Comparison of ENCODE assay signal across 25 cellular contexts in genomic region chr9:7376213-7376612, GRCh38.
A peak's percentile ranks its signal among the peaks of the same experiment; 100 is the strongest.
DNase-seq lines count a peak whose midpoint lies in the region; TF ChIP-seq lines count a peak whose summit lies in the region.
"Had no signal": no experiment of that assay in that cellular context is flagged by ENCODE, and none has a peak within 500 bp of the region (broad histone marks: within the 10 kb centered on the region; RNA-seq: fewer than 3 reads in every experiment).

No MANE protein-coding gene starts in this region.

- H3K9me3 Mint-ChIP-seq in type B pancreatic cell = peaks cover 3% of the 10 kb centered on the region
- H3K9me3 Mint-ChIP-seq: CD4-positive, alpha-beta T cell; CD8-positive, alpha-beta T cell had no signal

- DNase-seq in DMS53 (lab: John Stamatoyannopoulos, UW) (peak; percentile 7), DMS53 treated with DMSO at 0.1 percent for 48 hours (lab: John Stamatoyannopoulos, UW; ENCODE audit: unreplicated experiment) (no peak), A673 (ENCODE audit: low spot score) (no peak), SK-N-MC (ENCODE audit: low read depth, low spot score) (no peak), type B pancreatic cell (ENCODE audit: extremely low spot score, unreplicated experiment) (no peak), NCI-H2081 (lab: John Stamatoyannopoulos, UW) (no peak), D341Med (ENCODE audit: low spot score) (no peak)
- DNase-seq: ACHN; AML-193; Caco-2; Calu3; CD4-positive, alpha-beta T cell; CD8-positive, alpha-beta T cell; DMS 273 treated with DMSO at 0.1 percent for 48 hours; DMS153; DND-41; EL; GDM1 had no signal

- no peaks in the 10 kb centered on the region for H3K27me3 ChIP-seq in A673 (replicated peaks; ENCODE audit: insufficient read depth, low read depth, low read length, poor library complexity)
- H3K27me3 ChIP-seq: BLaER1 treated with 17β-estradiol and CSF1 and Interleukin-3, amounts not matched to agents 10 nM and 100 nM had no signal

- H3K36me3 ChIP-seq in A673 (ENCODE audit: insufficient read depth, low read length, poor library complexity, severe bottlenecking) (no peaks in the 10 kb centered on the region), HEK293 (ENCODE audit: control insufficient read depth in 2 of 2, insufficient read depth in 1 of 2, low read length in 2 of 2) (no peaks in the 10 kb centered on the region), SK-N-MC (ENCODE audit: insufficient read depth, low read length) (no peaks in the 10 kb centered on the region)
- H3K36me3 ChIP-seq: BLaER1 treated with 17β-estradiol and CSF1 and Interleukin-3, amounts not matched to agents 10 nM and 100 nM had no signal

- no peaks in the 10 kb centered on the region for H3K27me3 Mint-ChIP-seq in type B pancreatic cell
- H3K27me3 Mint-ChIP-seq: B cell; CD4-positive, alpha-beta T cell had no signal

- H3K9me3 ChIP-seq in A673 (ENCODE audit: low read depth, low read length, poor library complexity, severe bottlenecking) (peaks cover 13% of the 10 kb centered on the region), HEK293 (ENCODE audit: control insufficient read depth, insufficient read depth, low read depth, low read length) (no peaks in the 10 kb centered on the region), SK-N-MC (ENCODE audit: low read depth, low read length) (no peaks in the 10 kb centered on the region)
- H3K9me3 ChIP-seq: Caco-2 had no signal

- no peak overlapping the region for H3K4me3 Mint-ChIP-seq in type B pancreatic cell
- H3K4me3 Mint-ChIP-seq: B cell; CD4-positive, alpha-beta T cell; CD8-positive, alpha-beta T cell had no signal

- no peak overlapping the region for H3K9ac ChIP-seq in SK-N-MC (ENCODE audit: insufficient read length)
- H3K9ac ChIP-seq: BLaER1 treated with 17β-estradiol and CSF1 and Interleukin-3, amounts not matched to agents 10 nM and 100 nM had no signal

- H3K27ac ChIP-seq in A673 (ENCODE audit: low read depth, low read length, poor library complexity, severe bottlenecking) (peak overlapping the region; percentile 75), HEK293 (ENCODE audit: extremely low read depth, low read depth, low read length) (no peak overlapping the region), SK-N-MC (peak overlapping the region; percentile 83)
- H3K27ac ChIP-seq: 22Rv1; A549; BLaER1 treated with 17β-estradiol and CSF1 and Interleukin-3, amounts not matched to agents 10 nM and 100 nM; C4-2B had no signal

- H3K36me3 Mint-ChIP-seq in type B pancreatic cell = no peaks in the 10 kb centered on the region
- H3K36me3 Mint-ChIP-seq: CD8-positive, alpha-beta T cell had no signal

- no peak overlapping the region for H3K27ac Mint-ChIP-seq in type B pancreatic cell
- H3K27ac Mint-ChIP-seq: B cell; CD4-positive, alpha-beta T cell; CD8-positive, alpha-beta T cell had no signal

- peaks cover 11% of the 10 kb centered on the region for H3K4me1 Mint-ChIP-seq in type B pancreatic cell (ENCODE audit: unreplicated experiment)
- H3K4me1 Mint-ChIP-seq: B cell had no signal

- POLR2A ChIA-PET in A673 (lab: Charles Lee; ENCODE audit: low non-redundant PET) (interaction anchor here (0.6 kb wide), 1 partner anchor 77 kb away, joined by 3 read pairs; no protein-coding TSS in a partner anchor), HEK293 (lab: Yijun Ruan, JAX) (no interaction called here)

- CTCF ChIA-PET in A673 (lab: Charles Lee) (interaction anchor here (1.1 kb wide), 1 partner anchor 17 kb away, joined by 4 read pairs; no protein-coding TSS in a partner anchor), HEK293 (lab: Yijun Ruan, JAX) (interaction anchor here (0.6 to 0.7 kb wide), 2 partner anchors 43 to 1629 kb away, joined by 3 read pairs; no protein-coding TSS in a partner anchor)

- no peak overlapping the region for H3K4me3 ChIP-seq in A673 (ENCODE audit: low read depth, low read length, poor library complexity, severe bottlenecking)
- no peak overlapping the region for H3K4me3 ChIP-seq in HEK293 (ENCODE audit: low read depth, low read length)
- peak overlapping the region; percentile 58 for H3K4me3 ChIP-seq in SK-N-MC
- H3K4me3 ChIP-seq: A549; BLaER1 treated with 17β-estradiol and CSF1 and Interleukin-3, amounts not matched to agents 10 nM and 100 nM; GM12878 had no signal

- no TSS peak for BruUV-seq in A673 (replicated peaks; lab: Mats Ljungman, UMichigan)

- H3K4me1 ChIP-seq in A673 (ENCODE audit: insufficient read depth, low read length, poor library complexity, severe bottlenecking) = peaks cover 26% of the 10 kb centered on the region
- no peaks in the 10 kb centered on the region for H3K4me1 ChIP-seq in HEK293 (ENCODE audit: control insufficient read depth, insufficient read depth, low read length)
- H3K4me1 ChIP-seq: A549, Caco-2 had no signal

- TF ChIP-seq CTCF in A673 (conservative IDR thresholded peaks at IDR 0.05; ENCODE audit: low read depth, low read length) (no peak), HEK293 (tag by site-specific recombination; IDR thresholded peaks at IDR 0.05) (no peak), type B pancreatic cell (conservative IDR thresholded peaks at IDR 0.05) (no peak)

- intact Hi-C loops in A673 (cut with micrococcal nuclease; ENCODE audit: unreplicated experiment) = no loop called here

TF ChIP-seq in HEK293, 187 proteins besides CTCF, POLR2A, EP300 and RAD21:
- TF ChIP-seq ZNF133 (tag by site-specific recombination; IDR thresholded peaks at IDR 0.05) = peak; percentile 70
- no peak for TF ChIP-seq ZNF76 (tag by site-specific recombination; IDR thresholded peaks at IDR 0.05; ENCODE audit: borderline replicate concordance, low read depth)
- no peak for TF ChIP-seq ZNF449 (tag by site-specific recombination; IDR thresholded peaks at IDR 0.05)
- TF ChIP-seq ZFP3 (tag by site-specific recombination; IDR thresholded peaks at IDR 0.05; ENCODE audit: low read depth) = no peak
- no peak for TF ChIP-seq SP7 (tag by site-specific recombination; IDR thresholded peaks at IDR 0.05)
